ENCODE assay signal across 9 cellular contexts in the genomic region with DNA sequence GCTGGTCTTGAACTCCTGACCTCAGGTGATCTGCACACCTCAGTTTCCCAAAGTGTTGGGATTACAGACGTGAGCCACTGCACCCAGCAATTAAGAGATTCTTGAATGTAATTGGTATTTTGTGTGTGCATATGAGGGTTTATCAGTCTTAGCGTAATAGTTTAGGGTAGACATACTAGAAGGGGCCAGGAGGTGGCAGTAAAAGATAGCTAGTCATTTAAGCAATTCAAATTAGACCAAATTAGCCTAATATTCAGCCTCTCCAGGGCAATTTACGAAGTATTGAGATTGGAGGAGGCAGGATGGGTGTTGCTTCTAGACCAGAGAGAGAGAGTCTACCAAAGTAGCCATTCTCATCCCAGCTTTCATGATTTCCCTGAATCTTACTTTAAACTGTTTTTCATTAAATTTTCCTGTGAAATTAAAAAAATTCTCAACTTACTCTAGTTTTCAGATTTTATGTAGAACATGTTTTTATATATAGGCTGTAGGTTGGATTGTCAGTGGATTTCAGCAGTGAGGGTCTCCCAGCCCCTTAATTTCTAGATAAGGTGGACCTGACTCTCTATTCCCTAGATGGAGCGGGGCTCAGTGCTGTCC.
DNase-seq lines count a peak whose midpoint lies in the region; ATAC-seq, FAIRE-seq and TF ChIP-seq lines count a peak whose summit lies in the region.
"Had no signal": no experiment of that assay in that cellular context is flagged by ENCODE, and none has a peak within 500 bp of the region (broad histone marks: within the 10 kb centered on the region; RNA-seq: fewer than 3 reads in every experiment).

No MANE protein-coding gene starts in this region.

- no peak for TF ChIP-seq EP300 in tibial nerve (IDR thresholded peaks at IDR 0.05)

- ATAC-seq in HG02588 (IDR thresholded peaks at IDR 0.05; ENCODE audit: unreplicated experiment) (no peak), HG02798 (IDR thresholded peaks at IDR 0.05; ENCODE audit: poor library complexity, unreplicated experiment) (no peak)
- ATAC-seq: naive thymus-derived CD4-positive, alpha-beta T cell had no signal

- H3K9me3 ChIP-seq in tibial nerve, result no peaks in the 10 kb centered on the region

- WGBS in tibial nerve, 2 donors, result 34 to 47% methylated on average over 4 of the region's 4 CpGs

- no peaks in the 10 kb centered on the region for H3K27me3 ChIP-seq in tibial nerve

- no peak for FAIRE-seq in H54 (lab: Jason Lieb, UNC)

- TF ChIP-seq POLR2A in H54 (IDR thresholded peaks at IDR 0.05; ENCODE audit: low read depth, low read length), result no peak
- TF ChIP-seq POLR2A in tibial nerve (IDR thresholded peaks at IDR 0.05), result no peak

- DNase-seq in COR-L47 (lab: John Stamatoyannopoulos, UW) (peak; percentile 65), H54 (ENCODE audit: insufficient read length, low spot score) (peak; percentile 17), NCI-H446 (lab: John Stamatoyannopoulos, UW) (peak; percentile 32 to 68), amniotic epithelial cell (ENCODE audit: low read depth) (peak; percentile 56), iPS-NIHi11 (ENCODE audit: low spot score) (peak; percentile 65), tibial nerve (ENCODE audit: low spot score in 2 of 2) (peak in 1 of 2 donors; percentile 39)

- peak; percentile 23 to 58 (median 38) for TF ChIP-seq CTCF in tibial nerve (IDR thresholded peaks at IDR 0.05)

- H3K27ac ChIP-seq in tibial nerve, result no peak overlapping the region

- H3K4me1 ChIP-seq in tibial nerve, result no peaks in the 10 kb centered on the region

- no peak overlapping the region for H3K4me3 ChIP-seq in tibial nerve

- no peaks in the 10 kb centered on the region for H3K36me3 ChIP-seq in tibial nerve
